In the genomic region with DNA sequence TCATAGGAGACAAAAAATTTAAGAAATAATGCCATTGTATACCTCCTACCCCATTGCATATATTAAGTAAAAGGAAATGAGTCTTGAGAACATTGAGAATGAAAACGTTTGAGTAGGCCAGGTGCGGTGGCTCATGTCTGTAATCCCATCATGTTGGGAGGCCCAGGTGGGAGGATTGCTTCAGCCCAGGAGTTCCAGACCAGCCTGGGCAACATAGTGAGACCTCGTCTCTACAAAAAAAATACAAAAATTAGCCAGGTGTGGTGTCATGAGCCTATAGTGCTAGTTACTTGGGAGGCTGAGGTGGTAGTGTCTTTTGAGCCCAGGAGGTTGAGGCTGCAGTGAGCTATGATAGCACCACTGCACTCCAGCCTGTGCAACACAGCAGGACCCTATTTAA, we compare ENCODE assay signal across 3 cellular contexts.
TF ChIP-seq lines count a peak whose summit lies in the region.

No MANE protein-coding gene starts in this region.

TF ChIP-seq in SK-N-SH, 30 proteins besides CTCF, POLR2A, EP300 and RAD21:
- TF ChIP-seq, protein P1, sequence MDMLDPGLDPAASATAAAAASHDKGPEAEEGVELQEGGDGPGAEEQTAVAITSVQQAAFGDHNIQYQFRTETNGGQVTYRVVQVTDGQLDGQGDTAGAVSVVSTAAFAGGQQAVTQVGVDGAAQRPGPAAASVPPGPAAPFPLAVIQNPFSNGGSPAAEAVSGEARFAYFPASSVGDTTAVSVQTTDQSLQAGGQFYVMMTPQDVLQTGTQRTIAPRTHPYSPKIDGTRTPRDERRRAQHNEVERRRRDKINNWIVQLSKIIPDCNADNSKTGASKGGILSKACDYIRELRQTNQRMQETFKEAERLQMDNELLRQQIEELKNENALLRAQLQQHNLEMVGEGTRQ (IDR thresholded peaks at IDR 0.05; ENCODE audit: borderline replicate concordance, low read depth, low read length): no peak
- TF ChIP-seq FOXJ3 (CRISPR knock-in tag; IDR thresholded peaks at IDR 0.05) (no peak), SIN3A (IDR thresholded peaks at IDR 0.05; ENCODE audit: borderline replicate concordance, low read depth, low read length) (no peak), JUND (IDR thresholded peaks at IDR 0.05) (no peak), RXRA (IDR thresholded peaks at IDR 0.05; ENCODE audit: borderline replicate concordance, low read depth) (no peak), TEAD4 (IDR thresholded peaks at IDR 0.05; ENCODE audit: borderline replicate concordance, insufficient read depth) (no peak)
- TF ChIP-seq, protein P2, sequence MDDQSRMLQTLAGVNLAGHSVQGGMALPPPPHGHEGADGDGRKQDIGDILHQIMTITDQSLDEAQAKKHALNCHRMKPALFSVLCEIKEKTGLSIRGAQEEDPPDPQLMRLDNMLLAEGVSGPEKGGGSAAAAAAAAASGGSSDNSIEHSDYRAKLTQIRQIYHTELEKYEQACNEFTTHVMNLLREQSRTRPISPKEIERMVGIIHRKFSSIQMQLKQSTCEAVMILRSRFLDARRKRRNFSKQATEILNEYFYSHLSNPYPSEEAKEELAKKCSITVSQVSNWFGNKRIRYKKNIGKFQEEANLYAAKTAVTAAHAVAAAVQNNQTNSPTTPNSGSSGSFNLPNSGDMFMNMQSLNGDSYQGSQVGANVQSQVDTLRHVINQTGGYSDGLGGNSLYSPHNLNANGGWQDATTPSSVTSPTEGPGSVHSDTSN (IDR thresholded peaks at IDR 0.05): no peak

TF ChIP-seq in SK-N-SH treated with all-trans-retinoic acid at 6 μM for 48 hours, 23 proteins besides CTCF, POLR2A, EP300 and RAD21:
- TF ChIP-seq, protein P3, sequence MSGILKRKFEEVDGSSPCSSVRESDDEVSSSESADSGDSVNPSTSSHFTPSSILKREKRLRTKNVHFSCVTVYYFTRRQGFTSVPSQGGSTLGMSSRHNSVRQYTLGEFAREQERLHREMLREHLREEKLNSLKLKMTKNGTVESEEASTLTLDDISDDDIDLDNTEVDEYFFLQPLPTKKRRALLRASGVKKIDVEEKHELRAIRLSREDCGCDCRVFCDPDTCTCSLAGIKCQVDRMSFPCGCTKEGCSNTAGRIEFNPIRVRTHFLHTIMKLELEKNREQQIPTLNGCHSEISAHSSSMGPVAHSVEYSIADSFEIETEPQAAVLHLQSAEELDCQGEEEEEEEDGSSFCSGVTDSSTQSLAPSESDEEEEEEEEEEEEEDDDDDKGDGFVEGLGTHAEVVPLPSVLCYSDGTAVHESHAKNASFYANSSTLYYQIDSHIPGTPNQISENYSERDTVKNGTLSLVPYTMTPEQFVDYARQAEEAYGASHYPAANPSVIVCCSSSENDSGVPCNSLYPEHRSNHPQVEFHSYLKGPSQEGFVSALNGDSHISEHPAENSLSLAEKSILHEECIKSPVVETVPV (CRISPR knock-in tag; IDR thresholded peaks at IDR 0.05): no peak
- no peak for TF ChIP-seq ZC3H10 (CRISPR knock-in tag; IDR thresholded peaks at IDR 0.05)
- no peak for TF ChIP-seq ZFP3 (CRISPR knock-in tag; IDR thresholded peaks at IDR 0.05)
- no peak for TF ChIP-seq ARNTL (CRISPR knock-in tag; IDR thresholded peaks at IDR 0.05; ENCODE audit: borderline replicate concordance, low read depth)
- TF ChIP-seq TOX (CRISPR knock-in tag; IDR thresholded peaks at IDR 0.05; ENCODE audit: borderline replicate concordance): no peak
- no peak for TF ChIP-seq ZNF565 (CRISPR knock-in tag; conservative IDR thresholded peaks at IDR 0.05; ENCODE audit: low read depth)

TF ChIP-seq in IMR-90, 13 proteins besides CTCF, POLR2A, EP300 and RAD21:
- no peak for TF ChIP-seq NFE2L2 (IDR thresholded peaks at IDR 0.05; ENCODE audit: low read depth, low read length)
- no peak for TF ChIP-seq MAZ (IDR thresholded peaks at IDR 0.05; ENCODE audit: borderline replicate concordance, low read depth, low read length)
- no peak for TF ChIP-seq MXI1 (IDR thresholded peaks at IDR 0.05; ENCODE audit: borderline replicate concordance, low read depth, low read length)
- no peak for TF ChIP-seq FOS (IDR thresholded peaks at IDR 0.05; ENCODE audit: low read depth, low read length)
- TF ChIP-seq BHLHE40 (IDR thresholded peaks at IDR 0.05; ENCODE audit: low read depth, low read length): no peak
- TF ChIP-seq CHD1 (IDR thresholded peaks at IDR 0.05; ENCODE audit: low read depth, low read length): no peak
- TF ChIP-seq, protein P1 (IDR thresholded peaks at IDR 0.05; ENCODE audit: low read depth, low read length): no peak
- TF ChIP-seq, protein P4, sequence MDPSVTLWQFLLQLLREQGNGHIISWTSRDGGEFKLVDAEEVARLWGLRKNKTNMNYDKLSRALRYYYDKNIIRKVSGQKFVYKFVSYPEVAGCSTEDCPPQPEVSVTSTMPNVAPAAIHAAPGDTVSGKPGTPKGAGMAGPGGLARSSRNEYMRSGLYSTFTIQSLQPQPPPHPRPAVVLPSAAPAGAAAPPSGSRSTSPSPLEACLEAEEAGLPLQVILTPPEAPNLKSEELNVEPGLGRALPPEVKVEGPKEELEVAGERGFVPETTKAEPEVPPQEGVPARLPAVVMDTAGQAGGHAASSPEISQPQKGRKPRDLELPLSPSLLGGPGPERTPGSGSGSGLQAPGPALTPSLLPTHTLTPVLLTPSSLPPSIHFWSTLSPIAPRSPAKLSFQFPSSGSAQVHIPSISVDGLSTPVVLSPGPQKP (IDR thresholded peaks at IDR 0.05; ENCODE audit: borderline replicate concordance, low read depth, low read length): no peak
